8 cellular contexts compared by ENCODE assay signal in genomic region chr4:154549894-154550790, GRCh38. TPM values are rescaled to one million over a fixed set of nuclear protein-coding genes. Genes with fewer than 3 reads are reported as not detected.
DNase-seq lines count a peak whose midpoint lies in the region; ATAC-seq, FAIRE-seq and TF ChIP-seq lines count a peak whose summit lies in the region.

PLRG1 (minus strand) TSS chr4:154550400; CDS start chr4:154550308, 92 bp downstream.

- H3K4me3 ChIP-seq in AG04450 (ENCODE audit: low read depth, low read length) (peak within 1 kb of the TSS; percentile 86), WI38 (ENCODE audit: low read depth, low read length) (peak within 1 kb of the TSS; percentile 99), bronchial epithelial cell (ENCODE audit: low read depth, low read length) (peak within 1 kb of the TSS; percentile 72), iPS-20b (ENCODE audit: low read length) (peak within 1 kb of the TSS; percentile 94), skin epidermis (peak within 1 kb of the TSS; percentile 49 to 89 (median 69))

- H3K4me1 ChIP-seq in iPS-20b (ENCODE audit: insufficient read depth, low read length): peaks cover 7% of the 10 kb centered on the region

- ATAC-seq in GM18907 (IDR thresholded peaks at IDR 0.05; ENCODE audit: unreplicated experiment) (peak; percentile 98), HG03159 (IDR thresholded peaks at IDR 0.05; ENCODE audit: unreplicated experiment) (peak; percentile 98)

- CTCF ChIA-PET in AG04450 (lab: Charles Lee): interaction anchor here (0.6 to 7.1 kb wide), 17 partner anchors 9 to 1403 kb away, joined by 3 to 162 read pairs (median 5); partner anchors contain the start of genes CTSO and FGB

- no peaks in the 10 kb centered on the region for H3K27me3 ChIP-seq in AG04450 (ENCODE audit: control insufficient read depth, insufficient read depth, low read length)
- no peaks in the 10 kb centered on the region for H3K27me3 ChIP-seq in bronchial epithelial cell (ENCODE audit: control insufficient read depth, insufficient read depth, low read length)
- H3K27me3 ChIP-seq in iPS-20b (ENCODE audit: insufficient read depth, low read length): no peaks in the 10 kb centered on the region

- peak; percentile 13; the same call in 1 of the 2 replicates for TF ChIP-seq CTCF in AG04450 (IDR thresholded peaks at IDR 0.05; ENCODE audit: low read depth, low read length)
- TF ChIP-seq CTCF in WI38 (IDR thresholded peaks at IDR 0.05; ENCODE audit: low read depth, low read length): no peak
- TF ChIP-seq CTCF in bronchial epithelial cell (IDR thresholded peaks at IDR 0.05; ENCODE audit: insufficient read depth, low read length, severe bottlenecking): no peak

- FAIRE-seq in bronchial epithelial cell (lab: Jason Lieb, UNC): peak; percentile 66

- H3K27ac ChIP-seq in AG04450 (ENCODE audit: low read depth, low read length) (peak within 1 kb of the TSS; percentile 59), iPS-20b (ENCODE audit: low read length) (peak within 1 kb of the TSS; percentile 34), skin epidermis (peak within 1 kb of the TSS in 20 of 21 experiments; percentile 23 to 91 (median 81))

- POLR2A ChIA-PET in AG04450 (lab: Yijun Ruan, JAX): interaction anchor here (0.5 to 0.6 kb wide), 4 partner anchors 30 to 1133 kb away, joined by 3 to 7 read pairs (median 4); no protein-coding TSS in a partner anchor

- H3K9me3 ChIP-seq in AG04450 (ENCODE audit: control insufficient read depth, insufficient read depth, low read length) (no peaks in the 10 kb centered on the region), iPS-20b (ENCODE audit: insufficient read depth, low read depth, low read length) (no peaks in the 10 kb centered on the region)

- peak within 1 kb of the TSS; percentile 92 for H3K9ac ChIP-seq in iPS-20b (ENCODE audit: low read depth, low read length)

- H3K36me3 ChIP-seq in bronchial epithelial cell (ENCODE audit: control insufficient read depth, insufficient read depth, low read length) (peaks cover 3% of the 10 kb centered on the region), iPS-20b (ENCODE audit: insufficient read depth, low read depth, low read length) (peaks cover 27% of the 10 kb centered on the region)

- DNase-seq in AG04450 (ENCODE audit: low read depth, low spot score): peak; percentile 82
- DNase-seq in NCI-H2227 treated with DMSO at 0.1 percent for 48 hours (lab: John Stamatoyannopoulos, UW): peak; percentile 91
- peak; percentile 88 for DNase-seq in bronchial epithelial cell (ENCODE audit: low read depth)

RNA-seq across cellular contexts. Expression of gene PLRG1, which starts in this region (rescaled TPM):
- 105 and 141 TPM in 2 replicates for polyA plus RNA-seq in AG04450 (2011; rRNA removed)
- 122 and 145 TPM in 2 replicates for polyA minus RNA-seq in AG04450 (2011; rRNA and poly(A)+ RNA removed)
- 99.9 and 106 TPM in 2 replicates for total RNA-seq in bronchial epithelial cell

Comparison
In these comparisons a context has a peak if more than half of its experiments do, and no peak if none do; other contexts are left out.
1. Peak in every context shown above with its lines: DNase-seq, ATAC-seq, H3K4me3 ChIP-seq and H3K27ac ChIP-seq.